Comparison of ENCODE assay signal across 26 cellular contexts in the genomic region with DNA sequence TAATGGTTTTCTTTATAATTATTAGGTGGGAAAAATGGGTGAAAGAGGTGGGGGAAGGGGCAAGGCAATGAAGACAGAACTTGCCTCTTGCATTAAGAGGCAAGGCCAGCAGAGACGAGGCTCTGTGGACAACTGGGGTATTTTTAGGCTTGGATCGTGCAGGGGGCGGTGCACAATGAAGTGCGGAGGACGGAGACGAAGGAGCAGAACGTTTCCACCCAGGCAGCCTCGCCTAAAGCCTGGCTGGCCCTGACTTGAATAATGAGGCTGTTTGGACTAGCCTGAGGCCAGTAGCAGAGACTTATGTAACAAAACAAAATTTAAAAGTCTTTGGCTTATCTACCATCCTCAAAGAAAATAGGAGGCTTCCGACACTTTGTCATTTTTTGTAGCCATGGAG.
"Had no signal": no experiment of that assay in that cellular context is flagged by ENCODE, and none has a peak within 500 bp of the region (broad histone marks: within the 10 kb centered on the region; RNA-seq: fewer than 3 reads in every experiment).

No MANE protein-coding gene starts in this region.

- H3K4me3 Mint-ChIP-seq: dendritic cell treated with granulocyte-macrophage colony-stimulating factor and Interleukin-4, amounts not matched to agents 40 ng/mL and 50 ng/mL, for 4 days; mesothelial cell of epicardium; natural killer cell treated with Interleukin-12 subunit alpha and Interleukin-12 subunit beta and Interleukin-15 and Interleukin-18, amount 100 ng/mL, for 72 hours; neural crest cell; stimulated activated naive B cell treated with anti-CD40 and anti-IgM and Interleukin-4, amounts not matched to agents 10 μg/mL and 1 μg/mL and 100 μg/mL, for 72 hours; stimulated activated naive CD8-positive, alpha-beta T cell treated with anti-CD3 and anti-CD28 coated beads, Interleukin-15, Interleukin-2, amounts not matched to agents 100 ng/mL and 50 ng/mL, for 24 hours had no signal

- H3K27ac ChIP-seq: colonic mucosa, esophagus muscularis mucosa, foreskin keratinocyte, gastroesophageal sphincter, heart left ventricle, hepatocyte, left lung, pancreas, right lobe of liver, transverse colon, upper lobe of right lung, uterus had no signal

- H3K4me2 ChIP-seq: hepatocyte had no signal

- H3K9me3 Mint-ChIP-seq: dendritic cell treated with granulocyte-macrophage colony-stimulating factor and Interleukin-4, amounts not matched to agents 40 ng/mL and 50 ng/mL, for 4 days; mesothelial cell of epicardium; neural crest cell; stimulated activated naive CD8-positive, alpha-beta T cell treated with anti-CD3 and anti-CD28 coated beads, Interleukin-15, Interleukin-2, amounts not matched to agents 100 ng/mL and 50 ng/mL, for 24 hours had no signal

- H3K27me3 ChIP-seq: colonic mucosa, esophagus muscularis mucosa, foreskin keratinocyte, heart left ventricle, hepatocyte, left lung, pancreas, right lobe of liver, transverse colon, upper lobe of right lung, uterus had no signal

- H3K79me2 ChIP-seq: hepatocyte had no signal

- ATAC-seq: foreskin keratinocyte; gastroesophageal sphincter; left lung; mucosa of descending colon; natural killer cell treated with Interleukin-12 subunit alpha and Interleukin-12 subunit beta and Interleukin-15 and Interleukin-18, amount 100 ng/mL, for 72 hours; pancreas; right lobe of liver; stimulated activated naive B cell treated with anti-CD40 and anti-IgM and Interleukin-4, amounts not matched to agents 10 μg/mL and 1 μg/mL and 100 μg/mL, for 72 hours; upper lobe of right lung had no signal

- H3K4me1 Mint-ChIP-seq: mesothelial cell of epicardium had no signal

- H3K4me1 ChIP-seq: colonic mucosa, esophagus muscularis mucosa, foreskin keratinocyte, gastroesophageal sphincter, heart left ventricle, left lung, pancreas, right lobe of liver, transverse colon, upper lobe of right lung, uterus had no signal

- H3K4me3 ChIP-seq: colonic mucosa, esophagus muscularis mucosa, gastroesophageal sphincter, heart left ventricle, hepatocyte, left lung, mucosa of descending colon, pancreas, right lobe of liver, transverse colon, upper lobe of right lung, uterus had no signal

- H2AFZ ChIP-seq: hepatocyte had no signal

- H3K36me3 ChIP-seq: colonic mucosa, esophagus muscularis mucosa, gastroesophageal sphincter, heart left ventricle, left lung, pancreas, right lobe of liver, transverse colon, upper lobe of right lung, uterus had no signal

- H3K27ac Mint-ChIP-seq: dendritic cell treated with granulocyte-macrophage colony-stimulating factor and Interleukin-4, amounts not matched to agents 40 ng/mL and 50 ng/mL, for 4 days; mesothelial cell of epicardium; natural killer cell treated with Interleukin-12 subunit alpha and Interleukin-12 subunit beta and Interleukin-15 and Interleukin-18, amount 100 ng/mL, for 72 hours; stimulated activated naive B cell treated with anti-CD40 and anti-IgM and Interleukin-4, amounts not matched to agents 10 μg/mL and 1 μg/mL and 100 μg/mL, for 72 hours; stimulated activated naive CD8-positive, alpha-beta T cell treated with anti-CD3 and anti-CD28 coated beads, Interleukin-15, Interleukin-2, amounts not matched to agents 100 ng/mL and 50 ng/mL, for 24 hours had no signal

- H3K9me3 ChIP-seq: colonic mucosa, esophagus muscularis mucosa, gastroesophageal sphincter, heart left ventricle, left lung, mucosa of descending colon, pancreas, right lobe of liver, transverse colon, upper lobe of right lung, uterus had no signal

- DNase-seq: colonic mucosa; effector memory CD4-positive, alpha-beta T cell; foreskin keratinocyte; heart left ventricle; kidney; left lung; mesenchymal stem cell; mucosa of descending colon; naive B cell; pancreas; right lobe of liver; small intestine; stimulated activated CD4-positive, alpha-beta T cell treated with anti-CD3 and anti-CD28 coated beads, Interleukin-15, amount 100 ng/mL, for 24 hours; stimulated activated CD4-positive, alpha-beta T cell treated with anti-CD3 and anti-CD28 coated beads, Interleukin-2, amount 100 ng/mL, for 48 hours; stimulated activated naive B cell treated with anti-CD40 and anti-IgM and Interleukin-4, amounts not matched to agents 10 μg/mL and 1 μg/mL and 100 μg/mL, for 72 hours; transverse colon; upper lobe of right lung; uterus had no signal
